ENCODE assay signal across 15 cellular contexts in the genomic region with DNA sequence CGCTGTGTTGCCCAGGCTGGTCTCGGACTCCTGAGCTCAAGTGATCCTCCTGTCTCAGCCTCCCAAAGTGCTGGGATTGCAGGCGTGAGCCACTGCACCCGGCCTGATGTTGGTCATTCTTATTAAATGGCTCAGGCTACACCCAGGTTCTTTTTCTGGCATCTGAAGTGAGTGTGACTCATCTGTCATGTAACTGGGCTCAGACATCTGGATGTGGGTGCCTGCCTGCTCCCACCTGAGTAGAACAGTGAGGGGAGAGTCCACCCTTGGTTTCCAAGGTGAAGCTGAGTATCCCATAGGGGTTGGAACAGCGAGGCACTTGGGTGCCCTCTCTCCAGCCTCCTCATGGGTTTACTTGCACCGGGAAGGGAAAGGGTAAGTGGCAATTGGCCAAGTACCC.
"Had no signal": no experiment of that assay in that cellular context is flagged by ENCODE, and none has a peak within 500 bp of the region (broad histone marks: within the 10 kb centered on the region; RNA-seq: fewer than 3 reads in every experiment).

No MANE protein-coding gene starts in this region.

- H3K27ac Mint-ChIP-seq: activated CD4-positive, alpha-beta memory T cell treated with anti-CD3 and anti-CD28 coated beads for 36 hours; activated naive CD4-positive, alpha-beta T cell treated with anti-CD3 and anti-CD28 coated beads, Interleukin-2, amount 50 U/mL, for 24 hours had no signal

- H3K27ac ChIP-seq: adrenal gland, gastroesophageal sphincter, ovary, WERI-Rb-1 had no signal

- H3K4me3 Mint-ChIP-seq: activated CD4-positive, alpha-beta memory T cell treated with anti-CD3 and anti-CD28 coated beads for 36 hours; activated naive CD4-positive, alpha-beta T cell treated with anti-CD3 and anti-CD28 coated beads, Interleukin-2, amount 50 U/mL, for 24 hours; activated T-cell treated with anti-CD3 and anti-CD28 coated beads, Interleukin-2, amount 50 U/mL, for 4 hours had no signal

- DNase-seq: activated CD4-positive, alpha-beta memory T cell treated with anti-CD3 and anti-CD28 coated beads for 36 hours; activated effector memory CD4-positive, alpha-beta T cell treated with Interleukin-2 at 50 U/mL for 16 hours; activated T-cell treated with anti-CD3 and anti-CD28 coated beads, Interleukin-2, amount 50 U/mL, for 4 hours; adrenal gland; cortex of kidney; effector CD4-positive, alpha-beta T cell; midbrain; ovary; stimulated activated naive CD8-positive, alpha-beta T cell treated with anti-CD3 and anti-CD28 coated beads, Interleukin-15, Interleukin-2, amounts not matched to agents 100 U/mL and 50 U/mL, for 24 hours; WERI-Rb-1 had no signal

- H3K36me3 Mint-ChIP-seq: activated CD4-positive, alpha-beta memory T cell treated with anti-CD3 and anti-CD28 coated beads for 36 hours; activated naive CD4-positive, alpha-beta T cell treated with anti-CD3 and anti-CD28 coated beads, Interleukin-2, amount 50 U/mL, for 24 hours had no signal

- H3K4me1 Mint-ChIP-seq: activated naive CD4-positive, alpha-beta T cell treated with anti-CD3 and anti-CD28 coated beads, Interleukin-2, amount 50 U/mL, for 24 hours had no signal

- H3K4me3 ChIP-seq: adrenal gland, gastroesophageal sphincter, lung, ovary had no signal

- H3K27me3 ChIP-seq: adrenal gland, ovary had no signal

- H3K9me3 ChIP-seq: adrenal gland, gastroesophageal sphincter, ovary had no signal

- ATAC-seq: activated T-cell treated with anti-CD3 and anti-CD28 coated beads, Interleukin-2, amount 50 U/mL, for 4 hours; gastroesophageal sphincter; sciatic nerve had no signal

- H3K36me3 ChIP-seq: adrenal gland, gastroesophageal sphincter, ovary, WERI-Rb-1 had no signal

- H3K9me3 Mint-ChIP-seq: activated CD4-positive, alpha-beta memory T cell treated with anti-CD3 and anti-CD28 coated beads for 36 hours; activated naive CD4-positive, alpha-beta T cell treated with anti-CD3 and anti-CD28 coated beads, Interleukin-2, amount 50 U/mL, for 24 hours; activated T-cell treated with anti-CD3 and anti-CD28 coated beads, Interleukin-2, amount 50 U/mL, for 4 hours had no signal

- H3K4me1 ChIP-seq: adrenal gland, gastroesophageal sphincter had no signal

- FAIRE-seq: endothelial cell of umbilical vein had no signal
